In genomic region chr12:32522322-32523221, GRCh38 we compare ENCODE assay signal across 8 cellular contexts.
A peak's percentile ranks its signal among the peaks of the same experiment; 100 is the strongest.
DNase-seq lines count a peak whose midpoint lies in the region; ATAC-seq and TF ChIP-seq lines count a peak whose summit lies in the region.

No MANE protein-coding gene starts in this region.

- H3K27ac Mint-ChIP-seq in chondrocyte (ENCODE audit: unreplicated experiment) (peak overlapping the region; percentile 47), endothelial cell (ENCODE audit: unreplicated experiment) (no peak overlapping the region)

- TF ChIP-seq CTCF in chondrocyte (IDR thresholded peaks at IDR 0.05) (no peak), sigmoid colon (IDR thresholded peaks at IDR 0.05) (no peak), endothelial cell (IDR thresholded peaks at IDR 0.05; ENCODE audit: unreplicated experiment) (no peak)

- H3K27ac ChIP-seq in sigmoid colon: peak overlapping the region in 3 of 4 donors; percentile 14 to 51 (median 29)

- no peaks in the 10 kb centered on the region for H3K9me3 Mint-ChIP-seq in chondrocyte (ENCODE audit: low read depth)
- H3K9me3 Mint-ChIP-seq in endothelial cell (ENCODE audit: unreplicated experiment): no peaks in the 10 kb centered on the region

- H3K4me3 ChIP-seq in sigmoid colon: no peak overlapping the region

- H3K9me3 ChIP-seq in sigmoid colon: no peaks in the 10 kb centered on the region

- H3K36me3 ChIP-seq in sigmoid colon: no peaks in the 10 kb centered on the region

- TF ChIP-seq POLR2A in sigmoid colon (IDR thresholded peaks at IDR 0.05): no peak

- 38 to 74% methylated on average over 5 of the region's 5 CpGs for WGBS in sigmoid colon, 2 donors

- peaks cover 0 to 9% (median 0%) of the 10 kb centered on the region in 4 donors for H3K4me1 ChIP-seq in sigmoid colon

- intact Hi-C loops in sigmoid colon (cut with DNase I): no loop called here

- H3K4me3 Mint-ChIP-seq in chondrocyte (ENCODE audit: unreplicated experiment) (no peak overlapping the region), endothelial cell (ENCODE audit: unreplicated experiment) (no peak overlapping the region)

- H3K27me3 ChIP-seq in sigmoid colon: no peaks in the 10 kb centered on the region

- H3K4me1 Mint-ChIP-seq in chondrocyte (ENCODE audit: low read depth) (peaks cover 16% of the 10 kb centered on the region), endothelial cell (ENCODE audit: unreplicated experiment) (peaks cover 14% of the 10 kb centered on the region)

- no peak for TF ChIP-seq EP300 in sigmoid colon (IDR thresholded peaks at IDR 0.05)

- H3K27me3 Mint-ChIP-seq in chondrocyte (ENCODE audit: low read depth) (no peaks in the 10 kb centered on the region), endothelial cell (ENCODE audit: unreplicated experiment) (peaks cover 6% of the 10 kb centered on the region)

- no peaks in the 10 kb centered on the region for H3K36me3 Mint-ChIP-seq in chondrocyte (ENCODE audit: low read depth)
- peaks cover 7% of the 10 kb centered on the region for H3K36me3 Mint-ChIP-seq in endothelial cell (ENCODE audit: low read depth, unreplicated experiment)

- ATAC-seq in GM19351 (IDR thresholded peaks at IDR 0.05; ENCODE audit: unreplicated experiment) (peak; percentile 70), HG03354 (IDR thresholded peaks at IDR 0.05; ENCODE audit: poor library complexity, severe bottlenecking, unreplicated experiment) (peak; percentile 68), HG03159 (IDR thresholded peaks at IDR 0.05; ENCODE audit: unreplicated experiment) (no peak)

- DNase-seq in chondrocyte (ENCODE audit: low spot score): no peak
- DNase-seq in sigmoid colon: no peak
- DNase-seq in NCI-H2171 treated with DMSO at 0.1 percent for 48 hours (lab: John Stamatoyannopoulos, UW): no peak
- DNase-seq in endothelial cell (ENCODE audit: low spot score): no peak
- no peak for DNase-seq in effector CD4-positive, alpha-beta T cell
